9 cellular contexts compared by ENCODE assay signal in the genomic region with DNA sequence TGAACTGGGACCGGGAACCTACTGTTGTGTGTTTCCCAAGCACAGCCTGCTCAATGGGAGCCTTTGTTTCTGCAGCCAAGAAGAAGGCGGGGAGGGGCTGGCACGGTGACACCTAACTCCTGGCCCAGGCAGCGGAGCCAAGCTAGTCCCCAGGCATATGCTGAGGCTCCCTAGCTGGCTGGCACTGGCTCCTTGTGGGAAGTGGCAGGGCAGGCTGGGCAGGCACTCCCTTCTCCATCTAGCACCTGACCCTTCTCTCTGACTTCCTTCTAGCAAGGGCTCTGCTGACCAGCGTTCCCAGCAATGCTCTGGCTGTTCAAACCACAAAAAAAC.
DNase-seq lines count a peak whose midpoint lies in the region; TF ChIP-seq lines count a peak whose summit lies in the region.
"Had no signal": no experiment of that assay in that cellular context is flagged by ENCODE, and none has a peak within 500 bp of the region (broad histone marks: within the 10 kb centered on the region; RNA-seq: fewer than 3 reads in every experiment).

No MANE protein-coding gene starts in this region.

- H3K4me3 ChIP-seq in esophagus squamous epithelium (no peak overlapping the region), neural progenitor cell (no peak overlapping the region)

- DNase-seq in Calu3 (peak; percentile 93), NCI-H345 (lab: John Stamatoyannopoulos, UW) (peak; percentile 51), esophagus squamous epithelium (lab: John Stamatoyannopoulos, UW) (no peak), neural progenitor cell (ENCODE audit: low spot score) (peak; percentile 60), KG1 (lab: John Stamatoyannopoulos, UW) (no peak)
- no peak for DNase-seq in activated CD8-positive, alpha-beta memory T cell treated with anti-CD3 and anti-CD28 coated beads, Interleukin-2, amount 50 U/mL, for 48 hours
- DNase-seq in activated naive CD4-positive, alpha-beta T cell treated with Interleukin-2 at 50 U/mL for 16 hours = no peak
- no peak for DNase-seq in effector CD8-positive, alpha-beta T cell (lab: John Stamatoyannopoulos, UW)
- DNase-seq: activated naive CD8-positive, alpha-beta T cell treated with anti-CD3 and anti-CD28 coated beads for 36 hours had no signal

- H3K27me3 Mint-ChIP-seq in Calu3 (ENCODE audit: unreplicated experiment) = no peaks in the 10 kb centered on the region
- peaks cover 5% of the 10 kb centered on the region for H3K27me3 Mint-ChIP-seq in neural progenitor cell (ENCODE audit: insufficient read depth, low read depth)

- no peaks in the 10 kb centered on the region for H3K79me2 ChIP-seq in neural progenitor cell (ENCODE audit: low read depth)

- H3K9me3 ChIP-seq in esophagus squamous epithelium (no peaks in the 10 kb centered on the region), neural progenitor cell (ENCODE audit: low read depth) (no peaks in the 10 kb centered on the region)

- peak overlapping the region; percentile 37 for H3K4me3 Mint-ChIP-seq in Calu3 (ENCODE audit: low read depth, unreplicated experiment)
- H3K4me3 Mint-ChIP-seq in neural progenitor cell = no peak overlapping the region
- H3K4me3 Mint-ChIP-seq: activated naive CD8-positive, alpha-beta T cell treated with anti-CD3 and anti-CD28 coated beads for 36 hours had no signal

- H3K27me3 ChIP-seq in esophagus squamous epithelium (no peaks in the 10 kb centered on the region), neural progenitor cell (no peaks in the 10 kb centered on the region)

- H3K36me3 ChIP-seq in esophagus squamous epithelium (no peaks in the 10 kb centered on the region), neural progenitor cell (no peaks in the 10 kb centered on the region)

- WGBS in esophagus squamous epithelium, 2 donors = 14 to 18% methylated on average over 2 to 5 of the region's 5 CpGs

- H3K4me1 Mint-ChIP-seq in Calu3 (ENCODE audit: low read depth, unreplicated experiment) (peaks cover 36% of the 10 kb centered on the region), neural progenitor cell (peaks cover 24% of the 10 kb centered on the region)
- H3K4me1 Mint-ChIP-seq: activated naive CD8-positive, alpha-beta T cell treated with anti-CD3 and anti-CD28 coated beads for 36 hours had no signal

- H3K27ac ChIP-seq in esophagus squamous epithelium = peak overlapping the region; percentile 50 to 82 (median 67)
- no peak overlapping the region for H3K27ac ChIP-seq in neural progenitor cell

- intact Hi-C loops in Calu3 (cut with micrococcal nuclease; ENCODE audit: unreplicated experiment) = loop anchor here (2.0 kb wide), 1 partner anchor 302 kb away; no protein-coding TSS in a partner anchor
- intact Hi-C loops in esophagus squamous epithelium (cut with DNase I) = no loop called here

- H3K27ac Mint-ChIP-seq in Calu3 (ENCODE audit: unreplicated experiment) (peak overlapping the region; percentile 90), neural progenitor cell (no peak overlapping the region)
- H3K27ac Mint-ChIP-seq: activated naive CD8-positive, alpha-beta T cell treated with anti-CD3 and anti-CD28 coated beads for 36 hours had no signal

- H2AFZ ChIP-seq in neural progenitor cell (replicated peaks) = no peak overlapping the region

- no TSS peak for BruUV-seq in Calu3 (replicated peaks; lab: Mats Ljungman, UMichigan)

- H4K20me1 ChIP-seq in neural progenitor cell (ENCODE audit: low read depth) = no peaks in the 10 kb centered on the region

- peak overlapping the region; percentile 54 for H3K4me2 ChIP-seq in neural progenitor cell

- TF ChIP-seq CTCF in Calu3 (IDR thresholded peaks at IDR 0.05; ENCODE audit: unreplicated experiment) (no peak), esophagus squamous epithelium (IDR thresholded peaks at IDR 0.05) (no peak), neural progenitor cell (IDR thresholded peaks at IDR 0.05) (no peak)

- H3F3A ChIP-seq in neural progenitor cell (ENCODE audit: low read depth) = peaks cover 10% of the 10 kb centered on the region

- CTCF ChIA-PET in Calu3 (lab: Charles Lee) = interaction anchor here (0.7 to 1.9 kb wide), 6 partner anchors 26 to 1780 kb away, joined by 4 to 8 read pairs (median 7); no protein-coding TSS in a partner anchor

- TF ChIP-seq POLR2A in esophagus squamous epithelium (IDR thresholded peaks at IDR 0.05) = no peak

- peaks cover 3% of the 10 kb centered on the region for H3K9me3 Mint-ChIP-seq in Calu3 (ENCODE audit: low read depth, unreplicated experiment)
- peaks cover 3% of the 10 kb centered on the region for H3K9me3 Mint-ChIP-seq in neural progenitor cell

- H3K36me3 Mint-ChIP-seq in Calu3 (ENCODE audit: insufficient read depth, unreplicated experiment) (peaks cover 6% of the 10 kb centered on the region), neural progenitor cell (no peaks in the 10 kb centered on the region)
- H3K36me3 Mint-ChIP-seq: activated naive CD8-positive, alpha-beta T cell treated with anti-CD3 and anti-CD28 coated beads for 36 hours had no signal

- H3K4me1 ChIP-seq in esophagus squamous epithelium = peaks cover 5 to 46% (median 21%) of the 10 kb centered on the region in 3 donors
- H3K4me1 ChIP-seq in neural progenitor cell = peaks cover 25% of the 10 kb centered on the region

- no peak overlapping the region for H3K9ac ChIP-seq in neural progenitor cell

Comparison
In these comparisons a context has a peak if more than half of its experiments do, and no peak if none do; other contexts are left out.
1. DNase-seq: peak in Calu3 (single experiment), NCI-H345 (single experiment) and neural progenitor cell (single experiment); none in esophagus squamous epithelium (single experiment), KG1 (single experiment), activated CD8-positive, alpha-beta memory T cell treated with anti-CD3 and anti-CD28 coated beads, Interleukin-2, amount 50 U/mL, for 48 hours (single experiment), activated naive CD4-positive, alpha-beta T cell treated with Interleukin-2 at 50 U/mL for 16 hours (single experiment) and effector CD8-positive, alpha-beta T cell (single experiment).